In genomic region chr19:8210660-8211101, GRCh38 we compare ENCODE assay signal across 10 cellular contexts. TPM values are rescaled to one million over a fixed set of nuclear protein-coding genes. Genes with fewer than 3 reads are reported as not detected.
DNase-seq lines count a peak whose midpoint lies in the region; ATAC-seq and TF ChIP-seq lines count a peak whose summit lies in the region.
"Had no signal": no experiment of that assay in that cellular context is flagged by ENCODE, and none has a peak within 500 bp of the region (broad histone marks: within the 10 kb centered on the region; RNA-seq: fewer than 3 reads in every experiment).

No MANE protein-coding gene starts in this region.

- ATAC-seq in heart left ventricle (no peak), Right ventricle myocardium inferior (no peak), lower lobe of right lung (no peak), GM21528 (IDR thresholded peaks at IDR 0.05; ENCODE audit: low FRiP score, unreplicated experiment) (no peak), GM19452 (IDR thresholded peaks at IDR 0.05; ENCODE audit: unreplicated experiment) (no peak)
- ATAC-seq in activated T-helper 17 cell treated with anti-CD3 and anti-CD28 coated beads, Interleukin-2, amount 50 U/mL, for 72 hours (replicated peaks), result no peak

- peaks cover 0 to 8% (median 0%) of the 10 kb centered on the region in 9 donors for H3K27me3 ChIP-seq in heart left ventricle
- no peaks in the 10 kb centered on the region for H3K27me3 ChIP-seq in lower lobe of right lung (ENCODE audit: low read depth)
- no peaks in the 10 kb centered on the region for H3K27me3 ChIP-seq in vagina

- TF ChIP-seq CTCF in heart left ventricle (IDR thresholded peaks at IDR 0.05) (no peak), lower lobe of right lung (IDR thresholded peaks at IDR 0.05) (no peak), vagina (IDR thresholded peaks at IDR 0.05) (no peak)

- WGBS in heart left ventricle, 4 donors, result 83 to 92% (median 85%) methylated on average over 10 of the region's 10 CpGs

- peak overlapping the region; percentile 94 for H3K4me3 Mint-ChIP-seq in activated T-helper 17 cell treated with anti-CD3 and anti-CD28 coated beads, Interleukin-2, amount 50 U/mL, for 72 hours

- H3K4me1 ChIP-seq in heart left ventricle (peaks cover 0 to 33% (median 9%) of the 10 kb centered on the region in 12 donors), lower lobe of right lung (peaks cover 29% of the 10 kb centered on the region), vagina (peaks cover 41% of the 10 kb centered on the region)

- no peaks in the 10 kb centered on the region for H3K9me3 Mint-ChIP-seq in activated T-helper 17 cell treated with anti-CD3 and anti-CD28 coated beads, Interleukin-2, amount 50 U/mL, for 72 hours

- peaks cover 41% of the 10 kb centered on the region for H3K36me3 Mint-ChIP-seq in activated T-helper 17 cell treated with anti-CD3 and anti-CD28 coated beads, Interleukin-2, amount 50 U/mL, for 72 hours (ENCODE audit: low read depth)

- H3K4me3 ChIP-seq in heart left ventricle, result peak overlapping the region in 7 of 12 donors; percentile 75 to 99 (median 84)
- peak overlapping the region; percentile 85 for H3K4me3 ChIP-seq in lower lobe of right lung
- peak overlapping the region; percentile 85 to 94 for H3K4me3 ChIP-seq in vagina

- intact Hi-C loops in heart left ventricle (cut with DNase I) (loop anchor here in 2 of 10 donors (5.0 kb wide), 2 partner anchors 37 to 53 kb away; no protein-coding TSS in a partner anchor), Right ventricle myocardium inferior (cut with DNase I) (no loop called here), lower lobe of right lung (cut with DNase I) (no loop called here), vagina (cut with DNase I) (no loop called here)

- H3K27ac ChIP-seq in heart left ventricle (peak overlapping the region in 4 of 12 donors; percentile 77 to 90 (median 85)), lower lobe of right lung (no peak overlapping the region), vagina (peak overlapping the region; percentile 91)

- H3K27ac Mint-ChIP-seq in activated T-helper 17 cell treated with anti-CD3 and anti-CD28 coated beads, Interleukin-2, amount 50 U/mL, for 72 hours, result peak overlapping the region; percentile 97

- H3K9me3 ChIP-seq in heart left ventricle (no peaks in the 10 kb centered on the region), lower lobe of right lung (no peaks in the 10 kb centered on the region), vagina (no peaks in the 10 kb centered on the region)

- TF ChIP-seq POLR2A in heart left ventricle (IDR thresholded peaks at IDR 0.05) (no peak), vagina (IDR thresholded peaks at IDR 0.05) (no peak)

- H3K4me1 Mint-ChIP-seq in activated T-helper 17 cell treated with anti-CD3 and anti-CD28 coated beads, Interleukin-2, amount 50 U/mL, for 72 hours, result peaks cover 28% of the 10 kb centered on the region

- H3K27me3 Mint-ChIP-seq in activated T-helper 17 cell treated with anti-CD3 and anti-CD28 coated beads, Interleukin-2, amount 50 U/mL, for 72 hours, result no peaks in the 10 kb centered on the region

- DNase-seq in heart left ventricle (no peak), Right ventricle myocardium inferior (ENCODE audit: missing footprints) (no peak), lower lobe of right lung (no peak), vagina (ENCODE audit: extremely low spot score in 2 of 2) (no peak), hepatic stellate cell (ENCODE audit: low spot score) (no peak)
- DNase-seq: DND-41 had no signal

- H3K36me3 ChIP-seq in heart left ventricle, result peaks cover 0 to 8% (median 0%) of the 10 kb centered on the region in 9 donors
- no peaks in the 10 kb centered on the region for H3K36me3 ChIP-seq in lower lobe of right lung
- peaks cover 0 to 7% of the 10 kb centered on the region in 2 donors for H3K36me3 ChIP-seq in vagina

RNA-seq across cellular contexts. Expression of gene CERS4, which starts 1.5 kb away (rescaled TPM):
- 10 to 100 TPM; 13.6 to 25.6 (median 20.6) TPM for total RNA-seq in heart left ventricle
- 10 to 100 TPM; 11.1 to 37.7 TPM for polyA plus RNA-seq in heart left ventricle
- total RNA-seq in Right ventricle myocardium inferior, result 21.4 TPM
- total RNA-seq in activated T-helper 17 cell treated with anti-CD3 and anti-CD28 coated beads, Interleukin-2, amount 50 U/mL, for 72 hours, result 10 to 100 TPM; 14.7 to 33.0 TPM
- 60.6 TPM for total RNA-seq in lower lobe of right lung
- total RNA-seq in vagina, result 81.5 TPM
- total RNA-seq: myocyte had no signal
